32 cellular contexts compared by ENCODE assay signal in the genomic region with DNA sequence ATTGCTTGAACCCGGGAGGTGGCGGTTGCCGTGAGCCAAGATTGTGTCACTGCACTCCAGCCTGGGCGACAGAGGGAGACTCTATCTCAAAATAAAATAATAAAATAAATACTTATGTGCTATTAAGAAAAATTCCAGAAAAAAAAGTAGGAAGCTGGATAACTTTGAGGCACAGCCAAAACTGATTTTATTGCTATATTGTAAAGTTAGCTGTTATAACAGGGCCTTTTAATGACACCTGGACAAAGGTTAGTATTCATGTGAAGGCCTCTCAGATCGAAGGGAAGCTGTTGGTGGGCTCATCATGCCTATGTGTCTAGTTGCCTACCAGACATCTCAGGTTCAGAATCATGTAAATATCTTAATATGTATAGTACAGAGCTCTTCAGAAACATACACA.
"Had no signal": no experiment of that assay in that cellular context is flagged by ENCODE, and none has a peak within 500 bp of the region (broad histone marks: within the 10 kb centered on the region; RNA-seq: fewer than 3 reads in every experiment).

No MANE protein-coding gene starts in this region.

- H3K9me3 ChIP-seq: adrenal gland, body of pancreas, breast epithelium, MG63, Peyer's patch, SJSA1, SK-N-SH had no signal

- H3K9ac ChIP-seq: SK-N-SH had no signal

- H3K9me2 ChIP-seq: SK-N-SH had no signal

- H3K4me2 ChIP-seq: SK-N-SH had no signal

- FAIRE-seq: astrocyte, TTC549 had no signal

- H3K4me1 ChIP-seq: adrenal gland, body of pancreas, breast epithelium, SJSA1 had no signal

- H3K27ac ChIP-seq: adrenal gland, body of pancreas, breast epithelium, SJSA1 had no signal

- H3K27me3 ChIP-seq: adrenal gland, body of pancreas, breast epithelium, MG63, Peyer's patch, SJSA1 had no signal

- ATAC-seq: activated naive CD4-positive, alpha-beta T cell treated with anti-CD3 and anti-CD28 coated beads, Interleukin-2, amount 50 U/mL, for 72 hours; activated T-cell treated with anti-CD3 and anti-CD28 coated beads, Interleukin-2, amount 50 U/mL, for 4 hours; body of pancreas had no signal

- H3K36me3 ChIP-seq: adrenal gland, breast epithelium, MG63, Peyer's patch, SJSA1 had no signal

- H3K4me3 ChIP-seq: adrenal gland, body of pancreas, breast epithelium, MG63, Peyer's patch, SJSA1 had no signal

- DNase-seq: activated CD4-positive, alpha-beta memory T cell treated with anti-CD3 and anti-CD28 coated beads for 36 hours; activated CD4-positive, alpha-beta T cell treated with anti-CD3 and anti-CD28 coated beads for 4 hours; activated CD4-positive, alpha-beta T cell treated with anti-CD3 and anti-CD28 coated beads, Interleukin-2, amount 50 U/mL, for 1 hour; activated CD4-positive, CD25-positive, alpha-beta regulatory T cell treated with anti-CD3 and anti-CD28 coated beads, Interleukin-2, amount 50 U/mL, for 72 hours; activated CD8-positive, alpha-beta memory T cell treated with anti-CD3 and anti-CD28 coated beads, Interleukin-2, amount 50 U/mL, for 4 hours; activated gamma-delta T cell treated with Interleukin-2 at 50 U/mL for 16 hours; activated naive CD4-positive, alpha-beta T cell treated with anti-CD3 and anti-CD28 coated beads for 36 hours; activated T-cell treated with anti-CD3 and anti-CD28 coated beads for 4 hours; activated T-cell treated with anti-CD3 and anti-CD28 coated beads, Interleukin-2, amount 50 U/mL, for 4 hours; adrenal gland; body of pancreas; Kasumi-1; KBM-7; MG63; NCI-H1048; NCI-H1105 treated with DMSO at 0.1 percent for 48 hours; NCI-H1436; NCI-H1694; NCI-H1930; NCI-H2081 treated with DMSO at 0.1 percent for 48 hours; NCI-H345; NCI-H524 treated with DMSO at 0.1 percent for 48 hours; NK-92 treated with Interleukin-12 subunit alpha and Interleukin-12 subunit beta, amount 100 ng/mL, for 24 hours; Peyer's patch; RPMI8226; SHP77 treated with DMSO at 0.1 percent for 48 hours had no signal
